Comparison of ENCODE assay signal across 22 cellular contexts in the genomic region with DNA sequence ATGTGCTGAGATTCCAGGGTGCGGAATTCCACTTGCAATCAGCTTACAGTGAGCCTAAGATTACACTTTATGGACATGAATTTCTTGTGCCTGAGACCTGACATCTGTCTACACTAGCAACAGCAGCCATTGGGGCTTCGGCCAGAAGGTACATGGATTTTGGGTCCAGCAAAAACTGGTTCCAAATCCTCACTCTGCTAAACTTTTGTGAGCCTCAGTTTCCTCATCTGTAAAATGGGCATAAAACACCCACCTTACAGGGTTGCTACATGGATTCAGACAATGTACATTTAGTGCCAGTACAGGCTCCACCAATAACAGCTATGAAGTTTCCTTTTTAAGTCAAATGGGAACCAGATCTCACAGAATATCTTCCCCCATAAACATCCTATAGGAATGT. TPM values are rescaled to one million over a fixed set of nuclear protein-coding genes. Genes with fewer than 3 reads are reported as not detected.
DNase-seq lines count a peak whose midpoint lies in the region; ATAC-seq, FAIRE-seq and TF ChIP-seq lines count a peak whose summit lies in the region.
"Had no signal": no experiment of that assay in that cellular context is flagged by ENCODE, and none has a peak within 500 bp of the region (broad histone marks: within the 10 kb centered on the region; RNA-seq: fewer than 3 reads in every experiment).

No MANE protein-coding gene starts in this region.

- H3K27ac ChIP-seq in HepG2 (ENCODE audit: extremely low read length, insufficient read depth, low read length) (no peak overlapping the region), right lobe of liver (no peak overlapping the region), K562 (ENCODE audit: extremely low read depth, low read depth, low read length) (no peak overlapping the region)
- H3K27ac ChIP-seq: GM23248 had no signal

- H4K20me1 ChIP-seq in HepG2 (ENCODE audit: insufficient read depth, low read length) (no peaks in the 10 kb centered on the region), Loucy (ENCODE audit: insufficient read depth, low read length, poor library complexity, severe bottlenecking) (no peaks in the 10 kb centered on the region), K562 (replicated peaks; ENCODE audit: control insufficient read depth, insufficient read depth, low read length) (no peaks in the 10 kb centered on the region; the same call in 1 of the 2 replicates)

- TF ChIP-seq CTCF in HepG2 (CRISPR knock-in tag; IDR thresholded peaks at IDR 0.05) (no peak), right lobe of liver (IDR thresholded peaks at IDR 0.05) (no peak), Loucy (conservative IDR thresholded peaks at IDR 0.05; ENCODE audit: low read length) (no peak), K562 (IDR thresholded peaks at IDR 0.05 in 2 of 3, conservative IDR thresholded peaks at IDR 0.05 in 1 of 3; ENCODE audit: insufficient read depth in 2 of 3, low read depth in 1 of 3, low read length in 3 of 3) (no peak)

- 100% methylated on average over 2 of the region's 2 CpGs for WGBS in HepG2 (ENCODE audit: low lambda C conversion rate)
- WGBS in right lobe of liver (ENCODE audit: insufficient coverage, low coverage, low lambda C conversion rate, missing lambda C conversion rate) = 100% methylated on average over 2 of the region's 2 CpGs
- 2% methylated on average over 2 of the region's 2 CpGs for WGBS in K562 (ENCODE audit: insufficient coverage, low coverage, missing lambda C conversion rate)

- peaks cover 4% of the 10 kb centered on the region for H3K36me3 Mint-ChIP-seq in stimulated activated memory B cell treated with anti-CD40 and anti-IgM and Interleukin-4, amounts not matched to agents 10 μg/mL and 1 μg/mL and 100 μg/mL, for 72 hours
- H3K36me3 Mint-ChIP-seq: CD4-positive, CD25-positive, alpha-beta regulatory T cell; CD8-positive, alpha-beta memory T cell had no signal

- ATAC-seq in HepG2 (no peak), right lobe of liver (no peak), K562 (no peak), HG02623 (IDR thresholded peaks at IDR 0.05; ENCODE audit: unreplicated experiment) (no peak)
- no peak for ATAC-seq in stimulated activated memory B cell treated with anti-CD40 and anti-IgM and Interleukin-4, amounts not matched to agents 10 μg/mL and 1 μg/mL and 100 μg/mL, for 72 hours
- ATAC-seq: HCT116 had no signal

- H3F3A ChIP-seq in Loucy (ENCODE audit: low read depth) = peaks cover 10% of the 10 kb centered on the region

- H3K4me1 ChIP-seq in HepG2 (ENCODE audit: insufficient read depth, low read length) (no peaks in the 10 kb centered on the region), right lobe of liver (peaks cover 0 to 10% (median 2%) of the 10 kb centered on the region in 4 donors), Loucy (ENCODE audit: insufficient read depth, low read length, poor library complexity, severe bottlenecking) (peaks cover 74% of the 10 kb centered on the region), K562 (replicated peaks in 1 of 2; ENCODE audit: control insufficient read depth in 2 of 2, insufficient read depth in 2 of 2, low read length in 2 of 2) (no peaks in the 10 kb centered on the region)

- no peak overlapping the region for H3K9ac ChIP-seq in HepG2 (ENCODE audit: insufficient read depth, low read depth, low read length)
- peak overlapping the region; percentile 80 for H3K9ac ChIP-seq in Loucy (ENCODE audit: low read depth, low read length, poor library complexity, severe bottlenecking)
- no peak overlapping the region for H3K9ac ChIP-seq in K562 (ENCODE audit: insufficient read depth in 1 of 2, low read depth in 2 of 2, low read length in 2 of 2)
- H3K9ac ChIP-seq: GM23248 had no signal

- no peak for TF ChIP-seq EP300 in HepG2 (IDR thresholded peaks at IDR 0.05; ENCODE audit: low read depth in 2 of 2, low read length in 2 of 2)
- no peak for TF ChIP-seq EP300 in HepG2 (CRISPR knock-in tag; IDR thresholded peaks at IDR 0.05; ENCODE audit: borderline replicate concordance)
- no peak for TF ChIP-seq EP300 in K562 (IDR thresholded peaks at IDR 0.05; ENCODE audit: low read length)

- BruUV-seq in HepG2 (replicated peaks; lab: Mats Ljungman, UMichigan) (no TSS peak), K562 (replicated peaks; lab: Mats Ljungman, UMichigan) (no TSS peak)

- H3K27me3 Mint-ChIP-seq in stimulated activated memory B cell treated with anti-CD40 and anti-IgM and Interleukin-4, amounts not matched to agents 10 μg/mL and 1 μg/mL and 100 μg/mL, for 72 hours = no peaks in the 10 kb centered on the region

- peak overlapping the region; percentile 81 for H3K27ac Mint-ChIP-seq in stimulated activated memory B cell treated with anti-CD40 and anti-IgM and Interleukin-4, amounts not matched to agents 10 μg/mL and 1 μg/mL and 100 μg/mL, for 72 hours
- H3K27ac Mint-ChIP-seq: CD4-positive, CD25-positive, alpha-beta regulatory T cell had no signal

- no peak for TF ChIP-seq RAD21 in HepG2 (CRISPR knock-in tag; IDR thresholded peaks at IDR 0.05)
- TF ChIP-seq RAD21 in K562 (CRISPR knock-in tag; conservative IDR thresholded peaks at IDR 0.05 in 1 of 2, IDR thresholded peaks at IDR 0.05 in 1 of 2) = no peak

- no peaks in the 10 kb centered on the region for H3K9me3 Mint-ChIP-seq in stimulated activated memory B cell treated with anti-CD40 and anti-IgM and Interleukin-4, amounts not matched to agents 10 μg/mL and 1 μg/mL and 100 μg/mL, for 72 hours
- H3K9me3 Mint-ChIP-seq: CD4-positive, CD25-positive, alpha-beta regulatory T cell had no signal

- H3K9me1 ChIP-seq in K562 (ENCODE audit: control insufficient read depth, insufficient read depth, low read length) = no peaks in the 10 kb centered on the region

- DNase-seq in HepG2 (ENCODE audit: low spot score) (no peak), right lobe of liver (no peak), K562 (ENCODE audit: extremely low read depth in 1 of 4, low spot score in 3 of 4) (no peak), OCI-M1 (lab: John Stamatoyannopoulos, UW) (no peak), pons (ENCODE audit: low spot score) (no peak)
- DNase-seq: 8988T; C1 segment of cervical spinal cord; CD4-positive, CD25-positive, alpha-beta regulatory T cell; CD8-positive, alpha-beta memory T cell; COR-L47; GM23248; H7 had no signal

- H3K36me3 ChIP-seq in HepG2 (replicated peaks in 1 of 2; ENCODE audit: control insufficient read depth in 1 of 2, insufficient read depth in 2 of 2, low read length in 2 of 2) = no peaks in the 10 kb centered on the region
- H3K36me3 ChIP-seq in right lobe of liver = no peaks in the 10 kb centered on the region
- no peaks in the 10 kb centered on the region; the same call in 1 of the 2 replicates for H3K36me3 ChIP-seq in Loucy (ENCODE audit: insufficient read depth, low read length)
- no peaks in the 10 kb centered on the region for H3K36me3 ChIP-seq in K562 (ENCODE audit: control insufficient read depth, insufficient read depth, low read length)

- H3K9me3 ChIP-seq in HepG2 (ENCODE audit: low read length) (no peaks in the 10 kb centered on the region), right lobe of liver (no peaks in the 10 kb centered on the region), Loucy (ENCODE audit: insufficient read depth, low read depth, low read length) (no peaks in the 10 kb centered on the region), K562 (replicated peaks; ENCODE audit: control insufficient read depth, insufficient read depth, low read depth, low read length) (no peaks in the 10 kb centered on the region)

- no peaks in the 10 kb centered on the region for H3K9me2 ChIP-seq in Loucy (replicated peaks; ENCODE audit: low read depth, low read length)

- intact Hi-C loops in HepG2 (cut with micrococcal nuclease; ENCODE audit: unreplicated experiment) (no loop called here), right lobe of liver (cut with DNase I) (no loop called here), K562 (cut with micrococcal nuclease) (no loop called here)

- no peak for TF ChIP-seq POLR2A in HepG2 (IDR thresholded peaks at IDR 0.05; ENCODE audit: insufficient read depth in 1 of 2, low read depth in 2 of 2, low read length in 2 of 2)
- no peak for TF ChIP-seq POLR2A in right lobe of liver (IDR thresholded peaks at IDR 0.05)
- TF ChIP-seq POLR2A in K562 (conservative IDR thresholded peaks at IDR 0.05) = no peak

- H3K4me2 ChIP-seq in HepG2 (ENCODE audit: low read depth, low read length) (no peak overlapping the region), Loucy (ENCODE audit: low read depth, low read length, poor library complexity, severe bottlenecking) (peak overlapping the region; percentile 80), K562 (ENCODE audit: insufficient read depth, low read length) (no peak overlapping the region)

- POLR2A ChIA-PET in HepG2 (lab: Yijun Ruan, JAX) = no interaction called here
- POLR2A ChIA-PET in K562 (lab: Yijun Ruan, JAX) = interaction anchor here (0.9 kb wide), 1 partner anchor 13 kb away, joined by 3 read pairs; no protein-coding TSS in a partner anchor

- H3K27me3 ChIP-seq in HepG2 (ENCODE audit: control insufficient read depth in 1 of 2, insufficient read depth in 2 of 2, low read length in 2 of 2) = no peaks in the 10 kb centered on the region
- no peaks in the 10 kb centered on the region for H3K27me3 ChIP-seq in right lobe of liver
- no peaks in the 10 kb centered on the region for H3K27me3 ChIP-seq in Loucy (ENCODE audit: insufficient read depth, low read length, poor library complexity, severe bottlenecking)
- H3K27me3 ChIP-seq in K562 (ENCODE audit: control insufficient read depth in 2 of 2, insufficient read depth in 2 of 2, low read length in 2 of 2) = peaks cover 19 to 31% of the 10 kb centered on the region in 2 experiments

- in situ Hi-C loops in HepG2 (cut with HindIII; ENCODE audit: extremely low pct_ligation_motif_present, low pct_unique_long_range_greater_than_20kb) = no loop called here
- in situ Hi-C loops in K562 (cut with MboI) = no loop called here

- CTCF ChIA-PET in HepG2 (lab: Yijun Ruan, JAX; ENCODE audit: low intra/inter-chr PET ratio, low total read pairs) = no interaction called here
- CTCF ChIA-PET in K562 (lab: Yijun Ruan, JAX; ENCODE audit: low intra/inter-chr PET ratio) = no interaction called here

- FAIRE-seq in HepG2 (lab: Jason Lieb, UNC) (no peak), K562 (lab: Jason Lieb, UNC) (no peak)
- FAIRE-seq: D721Med, G401.6, GM12891 had no signal

- H3K4me1 Mint-ChIP-seq in stimulated activated memory B cell treated with anti-CD40 and anti-IgM and Interleukin-4, amounts not matched to agents 10 μg/mL and 1 μg/mL and 100 μg/mL, for 72 hours = peaks cover 26% of the 10 kb centered on the region

- no peaks in the 10 kb centered on the region for H3K79me2 ChIP-seq in HepG2 (ENCODE audit: insufficient read depth, low read length)
- H3K79me2 ChIP-seq in Loucy (ENCODE audit: insufficient read depth, low read length) = peaks cover 74% of the 10 kb centered on the region
- H3K79me2 ChIP-seq in K562 (ENCODE audit: control insufficient read depth, insufficient read depth, low read length) = no peaks in the 10 kb centered on the region

- H3K4me3 Mint-ChIP-seq in stimulated activated memory B cell treated with anti-CD40 and anti-IgM and Interleukin-4, amounts not matched to agents 10 μg/mL and 1 μg/mL and 100 μg/mL, for 72 hours = no peak overlapping the region
- H3K4me3 Mint-ChIP-seq: CD4-positive, CD25-positive, alpha-beta regulatory T cell; CD8-positive, alpha-beta memory T cell had no signal

- H3K4me3 ChIP-seq in HepG2 (replicated peaks in 1 of 3; ENCODE audit: insufficient read depth in 1 of 3, low read depth in 2 of 3, low read length in 3 of 3) (no peak overlapping the region), right lobe of liver (no peak overlapping the region), Loucy (ENCODE audit: low read length, poor library complexity, severe bottlenecking) (peak overlapping the region; percentile 71), K562 (no peak overlapping the region)
- H3K4me3 ChIP-seq: GM23248 had no signal

- H2AFZ ChIP-seq in HepG2 (ENCODE audit: low read length) (no peak overlapping the region), Loucy (ENCODE audit: low read length) (no peak overlapping the region), K562 (ENCODE audit: low read depth, low read length) (no peak overlapping the region)
- H2AFZ ChIP-seq: GM23248 had no signal

RNA-seq across cellular contexts. Expression of a gene that starts 30.8 kb away (rescaled TPM):
- total RNA-seq in HepG2 (2016; rRNA removed; fragmentation: Illumina TruSeq; extraction: Trizol) (1.6 and 2.7 TPM in 2 replicates), right lobe of liver (under 1 TPM in 5 of 6 experiments, not detected in 1; 0.18 to 0.57 (median 0.26) TPM), K562 (2014; rRNA removed) (not detected in 2 replicates), K562 (2014; rRNA removed; fragmentation: Illumina TruSeq; extraction: Trizol) (not detected in 2 replicates), K562 (2015; rRNA removed; fragmentation: Illumina TruSeq; extraction: Trizol) (not detected in 2 replicates), K562 (2021) (not detected in 2 replicates)
- 0.51 and 0.71 TPM in 2 replicates for total RNA-seq in HepG2 (2016; cell fraction: cytosol; rRNA removed; fragmentation: Illumina TruSeq; extraction: Trizol; ENCODE audit: low read depth)
- 1.9 and 3.2 TPM in 2 replicates for total RNA-seq in HepG2 (2016; cell fraction: insoluble cytoplasmic fraction; rRNA removed; fragmentation: Illumina TruSeq; extraction: Trizol)
- total RNA-seq in HepG2 (2016; cell fraction: membrane; rRNA removed; fragmentation: Illumina TruSeq; extraction: Trizol) = 1.2 and 1.3 TPM in 2 replicates
- total RNA-seq in HepG2 (2016; cell fraction: nucleus; rRNA removed; fragmentation: Illumina TruSeq; extraction: Trizol) = 9.2 and 9.4 TPM in 2 replicates
- polyA plus RNA-seq in HepG2 (2011; rRNA removed) (1.3 and 1.4 TPM in 2 replicates), K562 (2011; rRNA removed) (not detected in 2 replicates), K562 (2014; fragmentation: Illumina TruSeq; extraction: Trizol) (not detected in 2 replicates), K562 (2014; fragmentation: Nextera tagmentation; extraction: Ambion mirVana) (not detected), K562 (2014; rRNA removed) (not detected in 2 replicates)
- 0.76 and 0.82 TPM in 2 replicates for polyA plus RNA-seq in HepG2 (2011; cell fraction: cytosol; rRNA removed)
- polyA plus RNA-seq in HepG2 (2011; cell fraction: nucleus; rRNA removed) = 3.7 and 4.5 TPM in 2 replicates
- polyA plus RNA-seq in HepG2 (2012) = 1.2 and 2.7 TPM in 2 replicates
- polyA plus RNA-seq in HepG2 (2016; cell fraction: cytosol; fragmentation: Illumina TruSeq; extraction: Trizol; ENCODE audit: low read depth) = 0.32 and 0.57 TPM in 2 replicates
- 1.2 and 1.8 TPM in 2 replicates for polyA plus RNA-seq in HepG2 (2016; cell fraction: insoluble cytoplasmic fraction; fragmentation: Illumina TruSeq; extraction: Trizol; ENCODE audit: low read depth)
- 0.90 and 1.1 TPM in 2 replicates for polyA plus RNA-seq in HepG2 (2016; cell fraction: membrane; fragmentation: Illumina TruSeq; extraction: Trizol; ENCODE audit: low read depth)
- polyA plus RNA-seq in HepG2 (2016; cell fraction: nucleus; fragmentation: Illumina TruSeq; extraction: Trizol; ENCODE audit: insufficient read depth, low read depth) = 7.6 and 8.5 TPM in 2 replicates
- 2.5 TPM in 1 of 2 replicates, not detected in the other for polyA minus RNA-seq in HepG2 (2011; rRNA and poly(A)+ RNA removed; ENCODE audit: low replicate concordance)
- 1.4 TPM in 1 of 2 replicates, not detected in the other for polyA minus RNA-seq in HepG2 (2011; cell fraction: cytosol; rRNA and poly(A)+ RNA removed)
- 7.7 and 10.4 TPM in 2 replicates for polyA minus RNA-seq in HepG2 (2011; cell fraction: nucleus; rRNA and poly(A)+ RNA removed)
- not detected in 2 replicates for total RNA-seq in K562 (2011; cell fraction: chromatin; rRNA removed; ENCODE audit: low replicate concordance)
- total RNA-seq in K562 (2011; cell fraction: nucleolus; rRNA removed) = not detected in 2 replicates
- total RNA-seq in K562 (2011; cell fraction: nucleoplasm; rRNA removed) = not detected in 2 replicates
- polyA plus RNA-seq in K562 (2011; cell fraction: cytosol; rRNA removed) = not detected in 2 replicates
- not detected in 2 replicates for polyA plus RNA-seq in K562 (2011; cell fraction: nucleus; rRNA removed)
- polyA plus RNA-seq in K562 (2012) = not detected in 2 replicates
- polyA minus RNA-seq in K562 (2011; rRNA and poly(A)+ RNA removed) = not detected in 2 replicates
- not detected in 2 replicates for polyA minus RNA-seq in K562 (2011; cell fraction: cytosol; rRNA and poly(A)+ RNA removed)
- polyA minus RNA-seq in K562 (2011; cell fraction: nucleus; rRNA and poly(A)+ RNA removed) = not detected in 2 replicates
- total RNA-seq: A673; CD4-positive, CD25-positive, alpha-beta regulatory T cell; CD8-positive, alpha-beta memory T cell; GM23248; H7; HT-29 had no signal
- polyA plus RNA-seq: AG04450; CD4-positive, CD25-positive, alpha-beta regulatory T cell; CD8-positive, alpha-beta memory T cell; GM23248 had no signal

RNA-seq across cellular contexts. Expression of a gene that starts 33.4 kb away (rescaled TPM):
- not detected in 2 replicates for total RNA-seq in HepG2 (2016; rRNA removed; fragmentation: Illumina TruSeq; extraction: Trizol)
- total RNA-seq in HepG2 (2016; cell fraction: cytosol; rRNA removed; fragmentation: Illumina TruSeq; extraction: Trizol; ENCODE audit: low read depth) = not detected in 2 replicates
- 0.04 TPM in 1 of 2 replicates, not detected in the other for total RNA-seq in HepG2 (2016; cell fraction: insoluble cytoplasmic fraction; rRNA removed; fragmentation: Illumina TruSeq; extraction: Trizol)
- total RNA-seq in HepG2 (2016; cell fraction: membrane; rRNA removed; fragmentation: Illumina TruSeq; extraction: Trizol) = not detected in 2 replicates
- total RNA-seq in HepG2 (2016; cell fraction: nucleus; rRNA removed; fragmentation: Illumina TruSeq; extraction: Trizol) = not detected in 2 replicates
- polyA plus RNA-seq in HepG2 (2011; rRNA removed) = 0.05 and 0.07 TPM in 2 replicates
- 0.04 and 0.19 TPM in 2 replicates for polyA plus RNA-seq in HepG2 (2011; cell fraction: cytosol; rRNA removed)
- 0.14 and 0.23 TPM in 2 replicates for polyA plus RNA-seq in HepG2 (2011; cell fraction: nucleus; rRNA removed)
- polyA plus RNA-seq in HepG2 (2012) = not detected in 2 replicates
- not detected in 2 replicates for polyA plus RNA-seq in HepG2 (2016; cell fraction: cytosol; fragmentation: Illumina TruSeq; extraction: Trizol; ENCODE audit: low read depth)
- not detected in 2 replicates for polyA plus RNA-seq in HepG2 (2016; cell fraction: insoluble cytoplasmic fraction; fragmentation: Illumina TruSeq; extraction: Trizol; ENCODE audit: low read depth)
- not detected in 2 replicates for polyA plus RNA-seq in HepG2 (2016; cell fraction: membrane; fragmentation: Illumina TruSeq; extraction: Trizol; ENCODE audit: low read depth)
- not detected in 2 replicates for polyA plus RNA-seq in HepG2 (2016; cell fraction: nucleus; fragmentation: Illumina TruSeq; extraction: Trizol; ENCODE audit: insufficient read depth, low read depth)
- 0.12 TPM in 1 of 2 replicates, not detected in the other for polyA minus RNA-seq in HepG2 (2011; rRNA and poly(A)+ RNA removed; ENCODE audit: low replicate concordance)
- not detected in 2 replicates for polyA minus RNA-seq in HepG2 (2011; cell fraction: cytosol; rRNA and poly(A)+ RNA removed)
- not detected in 2 replicates for polyA minus RNA-seq in HepG2 (2011; cell fraction: nucleus; rRNA and poly(A)+ RNA removed)
- total RNA-seq in right lobe of liver = not detected
- not detected in 2 replicates for total RNA-seq in K562 (2011; cell fraction: chromatin; rRNA removed; ENCODE audit: low replicate concordance)
- total RNA-seq in K562 (2011; cell fraction: nucleolus; rRNA removed) = not detected in 2 replicates
- total RNA-seq in K562 (2011; cell fraction: nucleoplasm; rRNA removed) = not detected in 2 replicates
- not detected in 2 replicates for total RNA-seq in K562 (2014; rRNA removed)
- not detected in 2 replicates for total RNA-seq in K562 (2014; rRNA removed; fragmentation: Illumina TruSeq; extraction: Trizol)
- total RNA-seq in K562 (2015; rRNA removed; fragmentation: Illumina TruSeq; extraction: Trizol) = not detected in 2 replicates
- total RNA-seq in K562 (2021) = not detected in 2 replicates
- polyA plus RNA-seq in K562 (2011; rRNA removed) = not detected in 2 replicates
- not detected in 2 replicates for polyA plus RNA-seq in K562 (2011; cell fraction: cytosol; rRNA removed)
- not detected in 2 replicates for polyA plus RNA-seq in K562 (2011; cell fraction: nucleus; rRNA removed)
- not detected in 2 replicates for polyA plus RNA-seq in K562 (2012)
- polyA plus RNA-seq in K562 (2014; fragmentation: Illumina TruSeq; extraction: Trizol) = not detected in 2 replicates
- polyA plus RNA-seq in K562 (2014; fragmentation: Nextera tagmentation; extraction: Ambion mirVana) = not detected
- polyA plus RNA-seq in K562 (2014; rRNA removed) = not detected in 2 replicates
- not detected in 2 replicates for polyA minus RNA-seq in K562 (2011; rRNA and poly(A)+ RNA removed)
- polyA minus RNA-seq in K562 (2011; cell fraction: cytosol; rRNA and poly(A)+ RNA removed) = not detected in 2 replicates
- not detected in 2 replicates for polyA minus RNA-seq in K562 (2011; cell fraction: nucleus; rRNA and poly(A)+ RNA removed)
- total RNA-seq: A673; CD4-positive, CD25-positive, alpha-beta regulatory T cell; CD8-positive, alpha-beta memory T cell; GM23248; H7; HT-29 had no signal
- polyA plus RNA-seq: AG04450; CD4-positive, CD25-positive, alpha-beta regulatory T cell; CD8-positive, alpha-beta memory T cell; GM23248 had no signal
